In the genomic region with DNA sequence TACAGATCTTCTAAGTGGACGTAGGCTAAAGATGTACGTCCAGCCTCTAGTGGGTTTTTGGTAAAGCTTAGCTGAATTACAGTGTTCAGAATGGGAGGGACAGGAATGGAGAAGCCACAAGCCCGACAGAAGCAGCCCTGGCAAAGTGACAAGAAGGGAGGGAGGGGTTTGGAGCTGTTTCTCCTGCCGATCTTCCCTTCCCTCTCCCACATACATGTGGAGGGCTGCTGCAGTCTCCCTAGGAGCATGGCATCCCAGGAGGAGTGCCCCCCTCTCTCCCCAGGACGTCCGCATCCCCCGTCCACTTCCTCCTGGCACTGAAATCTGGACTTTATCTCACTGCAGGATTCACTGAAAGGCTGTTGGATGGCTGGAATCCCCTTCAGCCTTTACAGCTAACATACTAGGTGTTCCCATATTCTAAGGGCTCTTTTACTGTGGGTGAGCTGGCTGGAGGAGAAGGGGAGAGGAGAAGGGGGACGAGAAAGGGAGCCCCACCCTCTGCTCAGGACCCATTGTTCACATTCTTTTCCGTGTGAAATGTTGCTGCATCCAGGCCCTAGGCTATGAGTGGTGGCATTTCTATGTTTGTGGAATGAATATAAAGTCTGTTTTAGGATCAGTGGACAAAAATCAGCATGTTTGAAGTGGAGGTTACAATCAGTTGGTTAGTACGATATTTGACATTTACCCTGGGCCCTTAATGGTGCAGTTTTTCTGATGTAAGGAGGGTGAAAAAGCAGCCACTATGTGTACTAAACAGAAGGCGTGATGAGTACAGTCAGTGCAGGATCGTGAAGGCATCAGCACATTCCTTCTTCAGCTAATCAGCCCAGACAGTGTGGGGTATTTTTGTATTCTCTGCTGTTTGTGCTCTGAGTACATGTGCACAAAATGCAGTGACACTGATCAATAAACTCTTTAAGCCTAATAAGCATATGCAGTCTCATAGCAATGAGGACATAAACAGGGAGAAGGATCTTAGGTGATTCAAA, we compare ENCODE assay signal across 1 cellular context.
TF ChIP-seq lines count a peak whose summit lies in the region.

No MANE protein-coding gene starts in this region.

TF ChIP-seq in GM23338, 12 proteins besides CTCF, POLR2A, EP300 and RAD21 (continued from another document):
- TF ChIP-seq ZNF331 (CRISPR knock-in tag; IDR thresholded peaks at IDR 0.05; ENCODE audit: low read depth) (no peak), POLR2AphosphoS5 (IDR thresholded peaks at IDR 0.05; ENCODE audit: low read depth) (no peak), STAT1 (IDR thresholded peaks at IDR 0.05; ENCODE audit: unreplicated experiment) (no peak)
- TF ChIP-seq, protein P1, sequence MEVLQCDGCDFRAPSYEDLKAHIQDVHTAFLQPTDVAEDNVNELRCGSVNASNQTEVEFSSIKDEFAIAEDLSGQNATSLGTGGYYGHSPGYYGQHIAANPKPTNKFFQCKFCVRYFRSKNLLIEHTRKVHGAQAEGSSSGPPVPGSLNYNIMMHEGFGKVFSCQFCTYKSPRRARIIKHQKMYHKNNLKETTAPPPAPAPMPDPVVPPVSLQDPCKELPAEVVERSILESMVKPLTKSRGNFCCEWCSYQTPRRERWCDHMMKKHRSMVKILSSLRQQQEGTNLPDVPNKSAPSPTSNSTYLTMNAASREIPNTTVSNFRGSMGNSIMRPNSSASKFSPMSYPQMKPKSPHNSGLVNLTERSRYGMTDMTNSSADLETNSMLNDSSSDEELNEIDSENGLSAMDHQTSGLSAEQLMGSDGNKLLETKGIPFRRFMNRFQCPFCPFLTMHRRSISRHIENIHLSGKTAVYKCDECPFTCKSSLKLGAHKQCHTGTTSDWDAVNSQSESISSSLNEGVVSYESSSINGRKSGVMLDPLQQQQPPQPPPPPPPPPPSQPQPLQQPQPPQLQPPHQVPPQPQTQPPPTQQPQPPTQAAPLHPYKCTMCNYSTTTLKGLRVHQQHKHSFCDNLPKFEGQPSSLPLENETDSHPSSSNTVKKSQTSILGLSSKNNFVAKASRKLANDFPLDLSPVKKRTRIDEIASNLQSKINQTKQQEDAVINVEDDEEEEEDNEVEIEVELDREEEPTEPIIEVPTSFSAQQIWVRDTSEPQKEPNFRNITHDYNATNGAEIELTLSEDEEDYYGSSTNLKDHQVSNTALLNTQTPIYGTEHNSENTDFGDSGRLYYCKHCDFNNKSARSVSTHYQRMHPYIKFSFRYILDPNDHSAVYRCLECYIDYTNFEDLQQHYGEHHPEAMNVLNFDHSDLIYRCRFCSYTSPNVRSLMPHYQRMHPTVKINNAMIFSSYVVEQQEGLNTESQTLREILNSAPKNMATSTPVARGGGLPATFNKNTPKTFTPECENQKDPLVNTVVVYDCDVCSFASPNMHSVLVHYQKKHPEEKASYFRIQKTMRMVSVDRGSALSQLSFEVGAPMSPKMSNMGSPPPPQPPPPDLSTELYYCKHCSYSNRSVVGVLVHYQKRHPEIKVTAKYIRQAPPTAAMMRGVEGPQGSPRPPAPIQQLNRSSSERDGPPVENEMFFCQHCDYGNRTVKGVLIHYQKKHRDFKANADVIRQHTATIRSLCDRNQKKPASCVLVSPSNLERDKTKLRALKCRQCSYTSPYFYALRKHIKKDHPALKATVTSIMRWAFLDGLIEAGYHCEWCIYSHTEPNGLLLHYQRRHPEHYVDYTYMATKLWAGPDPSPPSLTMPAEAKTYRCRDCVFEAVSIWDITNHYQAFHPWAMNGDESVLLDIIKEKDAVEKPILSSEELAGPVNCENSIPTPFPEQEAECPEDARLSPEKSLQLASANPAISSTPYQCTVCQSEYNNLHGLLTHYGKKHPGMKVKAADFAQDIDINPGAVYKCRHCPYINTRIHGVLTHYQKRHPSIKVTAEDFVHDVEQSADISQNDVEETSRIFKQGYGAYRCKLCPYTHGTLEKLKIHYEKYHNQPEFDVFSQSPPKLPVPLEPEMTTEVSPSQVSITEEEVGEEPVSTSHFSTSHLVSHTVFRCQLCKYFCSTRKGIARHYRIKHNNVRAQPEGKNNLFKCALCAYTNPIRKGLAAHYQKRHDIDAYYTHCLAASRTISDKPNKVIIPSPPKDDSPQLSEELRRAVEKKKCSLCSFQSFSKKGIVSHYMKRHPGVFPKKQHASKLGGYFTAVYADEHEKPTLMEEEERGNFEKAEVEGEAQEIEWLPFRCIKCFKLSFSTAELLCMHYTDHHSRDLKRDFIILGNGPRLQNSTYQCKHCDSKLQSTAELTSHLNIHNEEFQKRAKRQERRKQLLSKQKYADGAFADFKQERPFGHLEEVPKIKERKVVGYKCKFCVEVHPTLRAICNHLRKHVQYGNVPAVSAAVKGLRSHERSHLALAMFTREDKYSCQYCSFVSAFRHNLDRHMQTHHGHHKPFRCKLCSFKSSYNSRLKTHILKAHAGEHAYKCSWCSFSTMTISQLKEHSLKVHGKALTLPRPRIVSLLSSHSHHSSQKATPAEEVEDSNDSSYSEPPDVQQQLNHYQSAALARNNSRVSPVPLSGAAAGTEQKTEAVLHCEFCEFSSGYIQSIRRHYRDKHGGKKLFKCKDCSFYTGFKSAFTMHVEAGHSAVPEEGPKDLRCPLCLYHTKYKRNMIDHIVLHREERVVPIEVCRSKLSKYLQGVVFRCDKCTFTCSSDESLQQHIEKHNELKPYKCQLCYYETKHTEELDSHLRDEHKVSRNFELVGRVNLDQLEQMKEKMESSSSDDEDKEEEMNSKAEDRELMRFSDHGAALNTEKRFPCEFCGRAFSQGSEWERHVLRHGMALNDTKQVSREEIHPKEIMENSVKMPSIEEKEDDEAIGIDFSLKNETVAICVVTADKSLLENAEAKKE (CRISPR knock-in tag; IDR thresholded peaks at IDR 0.05) = no peak
- TF ChIP-seq, protein P2, sequence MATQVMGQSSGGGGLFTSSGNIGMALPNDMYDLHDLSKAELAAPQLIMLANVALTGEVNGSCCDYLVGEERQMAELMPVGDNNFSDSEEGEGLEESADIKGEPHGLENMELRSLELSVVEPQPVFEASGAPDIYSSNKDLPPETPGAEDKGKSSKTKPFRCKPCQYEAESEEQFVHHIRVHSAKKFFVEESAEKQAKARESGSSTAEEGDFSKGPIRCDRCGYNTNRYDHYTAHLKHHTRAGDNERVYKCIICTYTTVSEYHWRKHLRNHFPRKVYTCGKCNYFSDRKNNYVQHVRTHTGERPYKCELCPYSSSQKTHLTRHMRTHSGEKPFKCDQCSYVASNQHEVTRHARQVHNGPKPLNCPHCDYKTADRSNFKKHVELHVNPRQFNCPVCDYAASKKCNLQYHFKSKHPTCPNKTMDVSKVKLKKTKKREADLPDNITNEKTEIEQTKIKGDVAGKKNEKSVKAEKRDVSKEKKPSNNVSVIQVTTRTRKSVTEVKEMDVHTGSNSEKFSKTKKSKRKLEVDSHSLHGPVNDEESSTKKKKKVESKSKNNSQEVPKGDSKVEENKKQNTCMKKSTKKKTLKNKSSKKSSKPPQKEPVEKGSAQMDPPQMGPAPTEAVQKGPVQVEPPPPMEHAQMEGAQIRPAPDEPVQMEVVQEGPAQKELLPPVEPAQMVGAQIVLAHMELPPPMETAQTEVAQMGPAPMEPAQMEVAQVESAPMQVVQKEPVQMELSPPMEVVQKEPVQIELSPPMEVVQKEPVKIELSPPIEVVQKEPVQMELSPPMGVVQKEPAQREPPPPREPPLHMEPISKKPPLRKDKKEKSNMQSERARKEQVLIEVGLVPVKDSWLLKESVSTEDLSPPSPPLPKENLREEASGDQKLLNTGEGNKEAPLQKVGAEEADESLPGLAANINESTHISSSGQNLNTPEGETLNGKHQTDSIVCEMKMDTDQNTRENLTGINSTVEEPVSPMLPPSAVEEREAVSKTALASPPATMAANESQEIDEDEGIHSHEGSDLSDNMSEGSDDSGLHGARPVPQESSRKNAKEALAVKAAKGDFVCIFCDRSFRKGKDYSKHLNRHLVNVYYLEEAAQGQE (IDR thresholded peaks at IDR 0.05; ENCODE audit: unreplicated experiment) = no peak
